In genomic region chr2:180141600-180141999, GRCh38 we compare ENCODE assay signal across 29 cellular contexts.
DNase-seq lines count a peak whose midpoint lies in the region; ATAC-seq, FAIRE-seq and TF ChIP-seq lines count a peak whose summit lies in the region.
"Had no signal": no experiment of that assay in that cellular context is flagged by ENCODE, and none has a peak within 500 bp of the region (broad histone marks: within the 10 kb centered on the region; RNA-seq: fewer than 3 reads in every experiment).

No MANE protein-coding gene starts in this region.

- no peak overlapping the region for H2AFZ ChIP-seq in PC-3 (ENCODE audit: low read length)

- no TSS peak for BruUV-seq in PC-3 (replicated peaks; lab: Mats Ljungman, UMichigan)

- no peaks in the 10 kb centered on the region for H3K36me3 Mint-ChIP-seq in stimulated activated effector memory CD8-positive, alpha-beta T cell treated with anti-CD3 and anti-CD28 coated beads, Interleukin-12 subunit alpha, Interleukin-12 subunit beta, amount 100 ng/mL, for 72 hours
- H3K36me3 Mint-ChIP-seq: CD14-positive monocyte; CD4-positive, alpha-beta memory T cell; CD4-positive, CD25-positive, alpha-beta regulatory T cell; CD8-positive, alpha-beta memory T cell had no signal

- H3K4me2 ChIP-seq in PC-3 (ENCODE audit: low read length), result no peak overlapping the region
- H3K4me2 ChIP-seq: BLaER1 had no signal

- no peaks in the 10 kb centered on the region for H3K36me3 ChIP-seq in PC-3 (ENCODE audit: low read depth, low read length)
- no peaks in the 10 kb centered on the region for H3K36me3 ChIP-seq in bronchial epithelial cell (ENCODE audit: control insufficient read depth, insufficient read depth, low read length)
- no peaks in the 10 kb centered on the region for H3K36me3 ChIP-seq in prostate gland
- H3K36me3 ChIP-seq: BE2C, BLaER1 had no signal

- no peaks in the 10 kb centered on the region for H3K4me1 Mint-ChIP-seq in stimulated activated effector memory CD8-positive, alpha-beta T cell treated with anti-CD3 and anti-CD28 coated beads, Interleukin-12 subunit alpha, Interleukin-12 subunit beta, amount 100 ng/mL, for 72 hours
- H3K4me1 Mint-ChIP-seq: CD14-positive monocyte; CD4-positive, alpha-beta memory T cell; CD4-positive, CD25-positive, alpha-beta regulatory T cell; CD8-positive, alpha-beta memory T cell had no signal

- no peak for TF ChIP-seq CTCF in PC-3 (conservative IDR thresholded peaks at IDR 0.05; ENCODE audit: low read depth, low read length)
- TF ChIP-seq CTCF in bronchial epithelial cell (IDR thresholded peaks at IDR 0.05; ENCODE audit: insufficient read depth, low read length, severe bottlenecking), result no peak
- TF ChIP-seq CTCF in prostate gland (IDR thresholded peaks at IDR 0.05), result no peak

- DNase-seq in DMS53 treated with DMSO at 0.1 percent for 48 hours (lab: John Stamatoyannopoulos, UW; ENCODE audit: unreplicated experiment) (peak; percentile 77), PC-3 (peak; percentile 28), bronchial epithelial cell (ENCODE audit: low read depth) (peak; percentile 55), prostate gland (ENCODE audit: low spot score) (peak; percentile 28), ureter (ENCODE audit: low spot score) (no peak), HCEC 1CT (no peak)
- no peak for DNase-seq in stimulated activated effector memory CD8-positive, alpha-beta T cell treated with anti-CD3 and anti-CD28 coated beads, Interleukin-12 subunit alpha, Interleukin-12 subunit beta, amount 100 ng/mL, for 72 hours (ENCODE audit: low spot score in 2 of 2)
- DNase-seq: 8988T; ACHN; BE2C; C1 segment of cervical spinal cord; CD4-positive, alpha-beta memory T cell; CD4-positive, CD25-positive, alpha-beta regulatory T cell; CD8-positive, alpha-beta memory T cell; COR-L47; DMS 273 treated with DMSO at 0.1 percent for 48 hours; DMS153; DMS79; DND-41; EL; GDM1 had no signal

- no peaks in the 10 kb centered on the region for H3K79me2 ChIP-seq in PC-3 (ENCODE audit: low read length)

- H3K4me1 ChIP-seq in PC-3 (ENCODE audit: insufficient read depth, low read length) (no peaks in the 10 kb centered on the region), prostate gland (replicated peaks) (no peaks in the 10 kb centered on the region)
- H3K4me1 ChIP-seq: BE2C, BLaER1 had no signal

- no peak for FAIRE-seq in bronchial epithelial cell (lab: Jason Lieb, UNC)
- FAIRE-seq: A204.1, GM12878, GM12892, GM18507, GM19239 had no signal

- no peaks in the 10 kb centered on the region for H4K20me1 ChIP-seq in PC-3 (ENCODE audit: low read length)
- H4K20me1 ChIP-seq: BLaER1 had no signal

- 46% methylated on average over 2 of the region's 2 CpGs for WGBS in prostate gland

- intact Hi-C loops in PC-3 (cut with micrococcal nuclease) (no loop called here), prostate gland (cut with DNase I) (no loop called here)

- CTCF ChIA-PET in PC-3 (lab: Charles Lee), result no interaction called here

- TF ChIP-seq POLR2A in prostate gland (IDR thresholded peaks at IDR 0.05), result no peak

- H3K27ac Mint-ChIP-seq in stimulated activated effector memory CD8-positive, alpha-beta T cell treated with anti-CD3 and anti-CD28 coated beads, Interleukin-12 subunit alpha, Interleukin-12 subunit beta, amount 100 ng/mL, for 72 hours, result no peak overlapping the region
- H3K27ac Mint-ChIP-seq: CD14-positive monocyte; CD4-positive, alpha-beta memory T cell; CD4-positive, CD25-positive, alpha-beta regulatory T cell; CD8-positive, alpha-beta memory T cell had no signal

- H3K27ac ChIP-seq in PC-3 (ENCODE audit: low read length), result no peak overlapping the region
- no peak overlapping the region for H3K27ac ChIP-seq in prostate gland
- H3K27ac ChIP-seq: BLaER1 had no signal

- H3K27me3 ChIP-seq in PC-3 (ENCODE audit: low read length) (no peaks in the 10 kb centered on the region), bronchial epithelial cell (ENCODE audit: control insufficient read depth, insufficient read depth, low read length) (no peaks in the 10 kb centered on the region), prostate gland (replicated peaks; ENCODE audit: insufficient read depth) (no peaks in the 10 kb centered on the region)
- H3K27me3 ChIP-seq: BE2C, BLaER1 had no signal

- H3K9me2 ChIP-seq in PC-3 (replicated peaks; ENCODE audit: low read length), result no peaks in the 10 kb centered on the region

- ATAC-seq in PC-3, result no peak
- ATAC-seq in stimulated activated effector memory CD8-positive, alpha-beta T cell treated with anti-CD3 and anti-CD28 coated beads, Interleukin-12 subunit alpha, Interleukin-12 subunit beta, amount 100 ng/mL, for 72 hours, result no peak
- no peak for ATAC-seq in HG03432 (IDR thresholded peaks at IDR 0.05; ENCODE audit: unreplicated experiment)
- ATAC-seq: GM12878 had no signal

- no peaks in the 10 kb centered on the region for H3K9me3 ChIP-seq in PC-3 (ENCODE audit: low read length)
- H3K9me3 ChIP-seq in prostate gland, result no peaks in the 10 kb centered on the region
- H3K9me3 ChIP-seq: BE2C, BLaER1 had no signal

- H3K4me3 ChIP-seq in PC-3 (ENCODE audit: low read length) (no peak overlapping the region), bronchial epithelial cell (ENCODE audit: low read depth, low read length) (no peak overlapping the region), prostate gland (no peak overlapping the region)
- H3K4me3 ChIP-seq: BLaER1, GM12878 had no signal

- H3K9ac ChIP-seq in PC-3 (ENCODE audit: low read length), result no peak overlapping the region
- H3K9ac ChIP-seq: BLaER1 had no signal

- no peak overlapping the region for H3K4me3 Mint-ChIP-seq in stimulated activated effector memory CD8-positive, alpha-beta T cell treated with anti-CD3 and anti-CD28 coated beads, Interleukin-12 subunit alpha, Interleukin-12 subunit beta, amount 100 ng/mL, for 72 hours
- H3K4me3 Mint-ChIP-seq: CD14-positive monocyte; CD4-positive, alpha-beta memory T cell; CD4-positive, CD25-positive, alpha-beta regulatory T cell; CD8-positive, alpha-beta memory T cell had no signal

- H3K9me3 Mint-ChIP-seq in stimulated activated effector memory CD8-positive, alpha-beta T cell treated with anti-CD3 and anti-CD28 coated beads, Interleukin-12 subunit alpha, Interleukin-12 subunit beta, amount 100 ng/mL, for 72 hours, result no peaks in the 10 kb centered on the region
- H3K9me3 Mint-ChIP-seq: CD4-positive, alpha-beta memory T cell; CD8-positive, alpha-beta memory T cell had no signal

- POLR2A ChIA-PET in PC-3 (lab: Charles Lee; ENCODE audit: unreplicated experiment), result no interaction called here

- H3F3A ChIP-seq in PC-3 (ENCODE audit: low read length, unreplicated experiment), result no peaks in the 10 kb centered on the region

Comparison
In these comparisons a context has a peak if more than half of its experiments do, and no peak if none do; other contexts are left out.
1. DNase-seq: peak in DMS53 treated with DMSO at 0.1 percent for 48 hours (single experiment), PC-3 (single experiment), bronchial epithelial cell (single experiment) and prostate gland (single experiment); none in stimulated activated effector memory CD8-positive, alpha-beta T cell treated with anti-CD3 and anti-CD28 coated beads, Interleukin-12 subunit alpha, Interleukin-12 subunit beta, amount 100 ng/mL, for 72 hours (0 of 2), ureter (single experiment) and HCEC 1CT (single experiment).